2 cellular contexts compared by ENCODE assay signal in genomic region chr7:103148994-103149807, GRCh38.
TF ChIP-seq lines count a peak whose summit lies in the region.

Gene NAPEPLD (minus strand): TSS chr7:103149099. CDS start chr7:103128776, 20,323 bp downstream.

TF ChIP-seq in HEK293T, 16 proteins besides CTCF, POLR2A, EP300 and RAD21 (continued from another document):
- no peak for TF ChIP-seq LEF1 (IDR thresholded peaks at IDR 0.05; ENCODE audit: borderline replicate concordance)
- no peak for TF ChIP-seq BHLHE40 (IDR thresholded peaks at IDR 0.05; ENCODE audit: borderline replicate concordance)
- no peak for TF ChIP-seq CTBP1 (IDR thresholded peaks at IDR 0.05; ENCODE audit: borderline replicate concordance)
- peak; percentile 98 for TF ChIP-seq L3MBTL2 (conservative IDR thresholded peaks at IDR 0.05)

TF ChIP-seq in SK-N-SH, 30 proteins besides CTCF, POLR2A, EP300 and RAD21 (continued from another document):
- peak; percentile 98 for TF ChIP-seq MAX (IDR thresholded peaks at IDR 0.05; ENCODE audit: low read depth)
- TF ChIP-seq ZBTB33 (IDR thresholded peaks at IDR 0.05; ENCODE audit: borderline replicate concordance, low read depth), result peak; percentile 77
- no peak for TF ChIP-seq JUND (IDR thresholded peaks at IDR 0.05)
- TF ChIP-seq RXRA (IDR thresholded peaks at IDR 0.05; ENCODE audit: borderline replicate concordance, low read depth), result peak; percentile 4; the same call in 1 of the 2 replicates
- peak; percentile 100 for TF ChIP-seq YY1 (IDR thresholded peaks at IDR 0.05; ENCODE audit: low read depth)
- no peak for TF ChIP-seq TEAD4 (IDR thresholded peaks at IDR 0.05; ENCODE audit: borderline replicate concordance, insufficient read depth)
- TF ChIP-seq GABPA (IDR thresholded peaks at IDR 0.05; ENCODE audit: low read depth), result peak; percentile 57; the same call in 1 of the 2 replicates
- TF ChIP-seq TCF12 (IDR thresholded peaks at IDR 0.05), result no peak; the same call in 1 of the 2 replicates
- TF ChIP-seq NFIC (IDR thresholded peaks at IDR 0.05; ENCODE audit: borderline replicate concordance), result peak; percentile 37
- peak; percentile 19; the same call in 1 of the 2 replicates for TF ChIP-seq GATA2 (CRISPR knock-in tag; IDR thresholded peaks at IDR 0.05)
- TF ChIP-seq REST (IDR thresholded peaks at IDR 0.05; ENCODE audit: low read depth, low read length), result peak; percentile 10; the same call in 1 of the 2 replicates
- TF ChIP-seq FOXM1 (IDR thresholded peaks at IDR 0.05; ENCODE audit: low read depth), result no peak
- TF ChIP-seq FOXJ3 (CRISPR knock-in tag; IDR thresholded peaks at IDR 0.05), result 0 out of 2 replicates have a peak, but pooled peaks have one; percentile 47
- TF ChIP-seq, protein P1, sequence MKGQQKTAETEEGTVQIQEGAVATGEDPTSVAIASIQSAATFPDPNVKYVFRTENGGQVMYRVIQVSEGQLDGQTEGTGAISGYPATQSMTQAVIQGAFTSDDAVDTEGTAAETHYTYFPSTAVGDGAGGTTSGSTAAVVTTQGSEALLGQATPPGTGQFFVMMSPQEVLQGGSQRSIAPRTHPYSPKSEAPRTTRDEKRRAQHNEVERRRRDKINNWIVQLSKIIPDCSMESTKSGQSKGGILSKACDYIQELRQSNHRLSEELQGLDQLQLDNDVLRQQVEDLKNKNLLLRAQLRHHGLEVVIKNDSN (IDR thresholded peaks at IDR 0.05; ENCODE audit: borderline replicate concordance, low read depth), result 0 out of 2 replicates have a peak, but pooled peaks have one; percentile 13
- TF ChIP-seq RFX5 (IDR thresholded peaks at IDR 0.05; ENCODE audit: low read length), result peak; percentile 66
- TF ChIP-seq ELF1 (IDR thresholded peaks at IDR 0.05), result peak; percentile 53; the same call in 1 of the 2 replicates
- TF ChIP-seq CHD2 (IDR thresholded peaks at IDR 0.05; ENCODE audit: low read length, partially characterized antibody), result peak; percentile 97
- no peak for TF ChIP-seq FOSL2 (IDR thresholded peaks at IDR 0.05; ENCODE audit: borderline replicate concordance, low read depth)
- peak; percentile 4; the same call in 1 of the 2 replicates for TF ChIP-seq RCOR1 (IDR thresholded peaks at IDR 0.05; ENCODE audit: low read length)
- peak; percentile 43 for TF ChIP-seq MXI1 (IDR thresholded peaks at IDR 0.05; ENCODE audit: low read depth, low read length)
- no peak for TF ChIP-seq EZH2phosphoT487 (IDR thresholded peaks at IDR 0.05; ENCODE audit: borderline replicate concordance, low read depth)
- no peak; the same call in none of the 2 replicates for TF ChIP-seq POLR2AphosphoS5 (IDR thresholded peaks at IDR 0.05; ENCODE audit: low read depth, low read length)
- no peak for TF ChIP-seq MEF2A (IDR thresholded peaks at IDR 0.05; ENCODE audit: borderline replicate concordance, low read depth)
- TF ChIP-seq NRF1 (IDR thresholded peaks at IDR 0.05; ENCODE audit: low read depth, low read length), result peak; percentile 40; the same call in 1 of the 2 replicates
